16 cellular contexts compared by ENCODE assay signal in the genomic region with DNA sequence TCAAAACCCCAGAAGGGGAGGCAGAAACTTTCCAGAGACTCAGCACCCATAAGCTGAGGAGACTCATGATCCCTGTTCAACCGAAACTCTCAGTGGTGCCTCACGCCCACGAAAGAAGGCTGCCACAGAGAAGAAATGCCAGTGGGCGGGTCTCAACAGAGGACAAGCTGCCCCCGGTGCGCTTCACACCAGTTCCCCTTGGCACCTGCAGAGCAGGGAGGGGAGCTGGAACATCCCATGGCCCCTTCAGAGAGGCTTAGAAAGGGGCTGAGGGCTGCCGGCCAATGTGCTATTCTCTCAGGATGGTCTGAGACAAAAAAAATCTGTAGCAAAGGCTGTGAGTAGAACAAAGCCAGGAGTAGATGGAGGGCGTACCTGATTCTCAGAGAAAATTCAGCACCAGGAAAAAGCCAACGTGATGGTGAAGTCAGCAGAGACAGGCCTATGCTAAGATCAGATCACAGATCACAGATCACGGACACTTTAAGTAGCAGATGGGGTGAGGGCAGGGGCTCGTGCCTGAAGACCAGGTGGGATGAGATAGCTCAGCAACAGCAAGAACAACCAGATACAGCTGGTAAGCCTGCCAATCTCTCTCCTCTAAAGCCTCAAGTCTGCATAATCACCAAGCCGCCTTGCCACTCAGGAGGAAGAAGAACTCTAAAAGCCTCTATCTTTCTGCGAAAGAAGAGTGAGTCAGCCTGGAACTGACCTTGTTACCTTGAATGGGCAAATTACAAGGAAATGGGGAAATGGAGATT.
"Had no signal": no experiment of that assay in that cellular context is flagged by ENCODE, and none has a peak within 500 bp of the region (broad histone marks: within the 10 kb centered on the region; RNA-seq: fewer than 3 reads in every experiment).

No MANE protein-coding gene starts in this region.

- H3K27ac ChIP-seq: dorsolateral prefrontal cortex, gastrocnemius medialis, left lung, tibial nerve, uterus had no signal

- ATAC-seq: gastrocnemius medialis; left lung; mucosa of descending colon; naive thymus-derived CD4-positive, alpha-beta T cell; stimulated activated naive B cell treated with anti-CD40 and anti-IgM and Interleukin-4, amounts not matched to agents 10 μg/mL and 1 μg/mL and 100 μg/mL, for 72 hours had no signal

- DNase-seq: activated CD4-positive, alpha-beta T cell treated with anti-CD3 and anti-CD28 coated beads, Interleukin-2, amount 50 U/mL, for 1 hour; activated CD4-positive, CD25-positive, alpha-beta regulatory T cell; activated naive CD4-positive, alpha-beta T cell treated with anti-CD3 and anti-CD28 coated beads, Interleukin-2, amount 50 U/mL, for 16 hours; amniotic stem cell; dorsolateral prefrontal cortex; endodermal cell; gastrocnemius medialis; left lung; mammary epithelial cell; mucosa of descending colon; naive thymus-derived CD4-positive, alpha-beta T cell; stimulated activated CD4-positive, alpha-beta T cell treated with anti-CD3 and anti-CD28 coated beads, Interleukin-2, amount 100 ng/mL, for 48 hours; stimulated activated naive B cell treated with anti-CD40 and anti-IgM and Interleukin-4, amounts not matched to agents 10 μg/mL and 1 μg/mL and 100 μg/mL, for 72 hours; T-helper 2 cell; uterus had no signal

- H3K36me3 ChIP-seq: gastrocnemius medialis, left lung, tibial nerve, uterus had no signal

- H3K27me3 ChIP-seq: gastrocnemius medialis, tibial nerve, uterus had no signal

- H3K9me3 ChIP-seq: gastrocnemius medialis, left lung, mucosa of descending colon, tibial nerve, uterus had no signal

- H3K4me1 ChIP-seq: gastrocnemius medialis, left lung, tibial nerve, uterus had no signal

- H3K4me3 ChIP-seq: dorsolateral prefrontal cortex, gastrocnemius medialis, left lung, mucosa of descending colon, tibial nerve, uterus had no signal
